Comparison of ENCODE assay signal across 8 cellular contexts in genomic region chr5:172870261-172870806, GRCh38. TPM values are rescaled to one million over a fixed set of nuclear protein-coding genes. Genes with fewer than 3 reads are reported as not detected.
DNase-seq lines count a peak whose midpoint lies in the region; ATAC-seq, FAIRE-seq and TF ChIP-seq lines count a peak whose summit lies in the region.

No MANE protein-coding gene starts in this region.

- peak; percentile 93 for DNase-seq in HCEC 1CT
- DNase-seq in astrocyte of the hippocampus (ENCODE audit: low read depth, low spot score) = peak; percentile 84
- peak; percentile 75 for DNase-seq in hepatic stellate cell (ENCODE audit: low spot score)
- DNase-seq in GM13977 (ENCODE audit: low spot score) = no peak
- DNase-seq in GM12891 (ENCODE audit: insufficient read length, low spot score) = no peak
- DNase-seq in RPMI8226 = no peak
- DNase-seq in NK-92 treated with Interleukin-12 subunit alpha and Interleukin-12 subunit beta, amount 100 ng/mL, for 24 hours (lab: John Stamatoyannopoulos, UW) = no peak

- in situ Hi-C loops in GM13977 (cut with MboI; ENCODE audit: low pct_unique_long_range_greater_than_20kb, low sequenced_read_pairs, unreplicated experiment) = no loop called here

- TF ChIP-seq CTCF in GM13977 (IDR thresholded peaks at IDR 0.05; ENCODE audit: extremely low read depth, insufficient read depth, missing control alignments) = no peak

- no peaks in the 10 kb centered on the region for H3K27me3 Mint-ChIP-seq in stimulated activated memory B cell treated with anti-CD40 and anti-IgM and Interleukin-4, amounts not matched to agents 10 μg/mL and 1 μg/mL and 100 μg/mL, for 72 hours

- TF ChIP-seq POLR2A in GM12891 (IDR thresholded peaks at IDR 0.05; ENCODE audit: low read depth, low read length) = no peak

- H3K4me1 Mint-ChIP-seq in stimulated activated memory B cell treated with anti-CD40 and anti-IgM and Interleukin-4, amounts not matched to agents 10 μg/mL and 1 μg/mL and 100 μg/mL, for 72 hours = peaks cover 33% of the 10 kb centered on the region

- ATAC-seq in stimulated activated memory B cell treated with anti-CD40 and anti-IgM and Interleukin-4, amounts not matched to agents 10 μg/mL and 1 μg/mL and 100 μg/mL, for 72 hours = peak; percentile 18

- H3K9me3 Mint-ChIP-seq in stimulated activated memory B cell treated with anti-CD40 and anti-IgM and Interleukin-4, amounts not matched to agents 10 μg/mL and 1 μg/mL and 100 μg/mL, for 72 hours = no peaks in the 10 kb centered on the region

- peaks cover 7% of the 10 kb centered on the region for H3K36me3 Mint-ChIP-seq in stimulated activated memory B cell treated with anti-CD40 and anti-IgM and Interleukin-4, amounts not matched to agents 10 μg/mL and 1 μg/mL and 100 μg/mL, for 72 hours

- H3K27ac Mint-ChIP-seq in stimulated activated memory B cell treated with anti-CD40 and anti-IgM and Interleukin-4, amounts not matched to agents 10 μg/mL and 1 μg/mL and 100 μg/mL, for 72 hours = no peak overlapping the region

- no peak for FAIRE-seq in GM12891 (lab: Jason Lieb, UNC)

- H3K4me3 Mint-ChIP-seq in stimulated activated memory B cell treated with anti-CD40 and anti-IgM and Interleukin-4, amounts not matched to agents 10 μg/mL and 1 μg/mL and 100 μg/mL, for 72 hours = no peak overlapping the region

TF ChIP-seq in GM12891, 5 proteins besides CTCF, POLR2A, EP300 and RAD21:
- TF ChIP-seq PAX5 (IDR thresholded peaks at IDR 0.05; ENCODE audit: insufficient read depth, low read length, severe bottlenecking) (no peak), SPI1 (IDR thresholded peaks at IDR 0.05; ENCODE audit: low read depth, low read length) (no peak), TAF1 (IDR thresholded peaks at IDR 0.05; ENCODE audit: low read depth, low read length) (no peak), POLR2AphosphoS5 (IDR thresholded peaks at IDR 0.05; ENCODE audit: low read depth, low read length) (no peak), POU2F2 (IDR thresholded peaks at IDR 0.05; ENCODE audit: low read depth, low read length) (no peak)

RNA-seq across cellular contexts. Expression of gene ERGIC1, which starts 36.3 kb away (rescaled TPM):
- 57.4 TPM for polyA plus RNA-seq in GM12891 (2012; ENCODE audit: low read depth, missing spikeins)

Comparison
In these comparisons a context has a peak if more than half of its experiments do, and no peak if none do; other contexts are left out.
1. DNase-seq: peak in HCEC 1CT (single experiment), astrocyte of the hippocampus (single experiment) and hepatic stellate cell (single experiment); none in GM13977 (single experiment), GM12891 (single experiment), RPMI8226 (single experiment) and NK-92 treated with Interleukin-12 subunit alpha and Interleukin-12 subunit beta, amount 100 ng/mL, for 24 hours (single experiment).